8 cellular contexts compared by ENCODE assay signal in the genomic region with DNA sequence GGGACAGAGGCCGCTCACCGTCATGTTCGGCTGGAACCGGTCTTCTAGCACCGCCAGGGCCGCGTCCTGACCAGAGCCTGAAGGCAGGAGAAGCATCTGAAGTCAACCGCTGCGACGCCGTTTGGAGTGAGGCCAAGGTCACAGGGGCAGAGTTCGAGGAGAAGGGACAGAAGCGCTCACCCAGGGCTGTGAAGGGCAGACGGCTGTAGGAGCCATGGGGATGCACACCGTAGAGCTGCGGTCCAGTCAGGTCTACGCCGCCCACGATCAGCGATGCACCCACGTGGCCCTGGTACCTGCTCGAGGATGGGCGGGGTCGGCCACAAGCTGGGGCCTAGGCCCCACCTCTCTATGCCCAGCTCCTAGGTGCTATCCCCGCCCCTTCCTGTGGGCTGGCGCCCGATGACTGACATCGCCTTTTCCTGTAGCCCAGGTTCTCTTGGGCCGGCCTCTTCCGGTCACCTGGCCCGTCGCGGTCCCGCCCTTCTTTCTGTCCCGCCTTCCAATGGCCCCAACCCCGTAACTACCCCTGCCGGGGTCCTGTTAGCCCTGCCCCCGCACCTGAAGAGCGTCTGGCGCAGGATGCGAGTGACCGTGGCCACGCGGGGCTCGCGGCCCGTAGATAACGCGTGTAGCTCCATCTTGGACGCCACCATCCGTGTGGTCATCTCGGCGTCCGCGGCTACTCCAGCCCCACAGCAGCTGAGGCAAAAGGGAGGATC. TPM values are rescaled to one million over a fixed set of nuclear protein-coding genes. Genes with fewer than 3 reads are reported as not detected.
DNase-seq lines count a peak whose midpoint lies in the region; ATAC-seq and TF ChIP-seq lines count a peak whose summit lies in the region.

No MANE protein-coding gene starts in this region.

- H3K27ac Mint-ChIP-seq in CD4-positive, alpha-beta memory T cell, result peak overlapping the region; percentile 96 to 99 (median 98)
- H3K27ac Mint-ChIP-seq in activated CD4-positive, alpha-beta memory T cell treated with anti-CD3 and anti-CD28 coated beads, Interleukin-2, amount 10 ng/mL, durations not matched to agents 7 days and 5 days, result peak overlapping the region; percentile 97

- peak overlapping the region; percentile 96 to 100 (median 99) for H3K4me3 Mint-ChIP-seq in CD4-positive, alpha-beta memory T cell
- H3K4me3 Mint-ChIP-seq in activated CD4-positive, alpha-beta memory T cell treated with anti-CD3 and anti-CD28 coated beads, Interleukin-2, amount 10 ng/mL, durations not matched to agents 7 days and 5 days, result peak overlapping the region; percentile 100

- CTCF ChIA-PET in CD4-positive, alpha-beta memory T cell (lab: Charles Lee; ENCODE audit: partially characterized antibody), result interaction anchor here (0.5 to 3.3 kb wide), 14 partner anchors 9 to 1252 kb away, joined by 3 to 16 read pairs (median 4); a partner anchor contains a TSS
- CTCF ChIA-PET in activated CD4-positive, alpha-beta memory T cell treated with anti-CD3 and anti-CD28 coated beads, Interleukin-2, amount 10 ng/mL, durations not matched to agents 7 days and 5 days (lab: Charles Lee), result interaction anchor here (0.6 to 4.3 kb wide), 18 partner anchors 45 to 415 kb away, joined by 3 to 22 read pairs (median 4); a partner anchor contains a TSS

- H3K9me3 Mint-ChIP-seq in CD4-positive, alpha-beta memory T cell, result peaks cover 0 to 3% (median 0%) of the 10 kb centered on the region in 8 donors
- H3K9me3 Mint-ChIP-seq in activated CD4-positive, alpha-beta memory T cell treated with anti-CD3 and anti-CD28 coated beads, Interleukin-2, amount 10 ng/mL, durations not matched to agents 7 days and 5 days, result no peaks in the 10 kb centered on the region

- intact Hi-C loops in CD4-positive, alpha-beta memory T cell (cut with micrococcal nuclease), result loop anchor here (1.0 to 2.0 kb wide), 8 partner anchors 33 to 373 kb away; a partner anchor contains a TSS
- intact Hi-C loops in lower leg skin (cut with DNase I; ENCODE audit: low total_unique reads), result no loop called here

- H3K9ac ChIP-seq in duodenal mucosa (ENCODE audit: low read depth in 1 of 2, low read length in 2 of 2), result peak overlapping the region; percentile 89 to 99

- peaks cover 21 to 50% (median 40%) of the 10 kb centered on the region in 4 donors for H3K4me1 Mint-ChIP-seq in CD4-positive, alpha-beta memory T cell
- peaks cover 44% of the 10 kb centered on the region for H3K4me1 Mint-ChIP-seq in activated CD4-positive, alpha-beta memory T cell treated with anti-CD3 and anti-CD28 coated beads, Interleukin-2, amount 10 ng/mL, durations not matched to agents 7 days and 5 days

- peak; percentile 91 to 99 (median 95) for DNase-seq in CD4-positive, alpha-beta memory T cell
- DNase-seq in HK-2 (ENCODE audit: unreplicated experiment) (peak; percentile 98), NCI-H82 treated with DMSO at 0.1 percent for 48 hours (lab: John Stamatoyannopoulos, UW; ENCODE audit: unreplicated experiment) (peak; percentile 92), lower leg skin (ENCODE audit: low spot score in 2 of 2) (peak; percentile 96 to 99)
- peak; percentile 97 for DNase-seq in activated CD4-positive, alpha-beta memory T cell treated with anti-CD3 and anti-CD28 coated beads, Interleukin-2, amount 10 ng/mL, durations not matched to agents 7 days and 5 days
- DNase-seq in stimulated activated CD4-positive, alpha-beta T cell treated with anti-CD3 and anti-CD28 coated beads, Interleukin-4, amount 100 ng/mL, for 4 hours, result peak; percentile 91 to 96

- H3K27ac ChIP-seq in CD4-positive, alpha-beta memory T cell (ENCODE audit: low read depth, low read length), result peak overlapping the region; percentile 81
- peak overlapping the region; percentile 90 for H3K27ac ChIP-seq in duodenal mucosa (ENCODE audit: low read depth, low read length)

- ATAC-seq in GM19455 (IDR thresholded peaks at IDR 0.05; ENCODE audit: unreplicated experiment), result peak; percentile 84

- H3K36me3 Mint-ChIP-seq in CD4-positive, alpha-beta memory T cell, result peaks cover 15 to 40% of the 10 kb centered on the region in 2 donors
- H3K36me3 Mint-ChIP-seq in activated CD4-positive, alpha-beta memory T cell treated with anti-CD3 and anti-CD28 coated beads, Interleukin-2, amount 10 ng/mL, durations not matched to agents 7 days and 5 days (ENCODE audit: low read depth), result peaks cover 62% of the 10 kb centered on the region

- WGBS in lower leg skin, 2 donors, result 2% methylated on average over 42 of the region's 55 CpGs

- POLR2A ChIA-PET in CD4-positive, alpha-beta memory T cell (lab: Charles Lee; ENCODE audit: partially characterized antibody), result interaction anchor here (0.7 to 7.3 kb wide), 58 partner anchors 7 to 581 kb away, joined by 3 to 49 read pairs (median 6); a partner anchor contains a TSS
- POLR2A ChIA-PET in activated CD4-positive, alpha-beta memory T cell treated with anti-CD3 and anti-CD28 coated beads, Interleukin-2, amount 10 ng/mL, durations not matched to agents 7 days and 5 days (lab: Charles Lee), result interaction anchor here (0.6 to 5.2 kb wide), 55 partner anchors 10 to 691 kb away, joined by 3 to 42 read pairs (median 5); a partner anchor contains a TSS

- TF ChIP-seq CTCF in lower leg skin (IDR thresholded peaks at IDR 0.05), result no peak

- H3K4me3 ChIP-seq in CD4-positive, alpha-beta memory T cell (ENCODE audit: low read length in 2 of 2), result peak overlapping the region; percentile 81 to 98
- H3K4me3 ChIP-seq in duodenal mucosa (ENCODE audit: low read depth in 1 of 2, low read length in 2 of 2) (peak overlapping the region; percentile 91 to 98), lower leg skin (ENCODE audit: low read depth, poor library complexity, severe bottlenecking) (peak overlapping the region; percentile 71)

- H3K27me3 ChIP-seq in CD4-positive, alpha-beta memory T cell (ENCODE audit: insufficient read depth, low read length), result no peaks in the 10 kb centered on the region
- H3K27me3 ChIP-seq in duodenal mucosa (ENCODE audit: control insufficient read depth in 1 of 2, insufficient read depth in 2 of 2, low read length in 2 of 2), result no peaks in the 10 kb centered on the region

- H3K4me1 ChIP-seq in CD4-positive, alpha-beta memory T cell (ENCODE audit: insufficient read depth, low read length), result peaks cover 35% of the 10 kb centered on the region
- peaks cover 15 to 30% of the 10 kb centered on the region in 2 donors for H3K4me1 ChIP-seq in duodenal mucosa (ENCODE audit: control insufficient read depth in 1 of 2, insufficient read depth in 2 of 2, low read length in 2 of 2)

- H3K9me3 ChIP-seq in CD4-positive, alpha-beta memory T cell (ENCODE audit: control insufficient read depth in 1 of 2, low read length in 2 of 2), result no peaks in the 10 kb centered on the region
- H3K9me3 ChIP-seq in duodenal mucosa (ENCODE audit: control insufficient read depth in 1 of 2, low read length in 2 of 2), result no peaks in the 10 kb centered on the region

- TF ChIP-seq POLR2A in lower leg skin (IDR thresholded peaks at IDR 0.05), result peak in 1 of 2 donors; percentile 13

- H3K36me3 ChIP-seq in CD4-positive, alpha-beta memory T cell (ENCODE audit: insufficient read depth, low read length), result peaks cover 31% of the 10 kb centered on the region
- H3K36me3 ChIP-seq in duodenal mucosa (ENCODE audit: control insufficient read depth in 1 of 2, insufficient read depth in 2 of 2, low read length in 2 of 2), result peaks cover 27 to 34% of the 10 kb centered on the region in 2 donors

- H3K27me3 Mint-ChIP-seq in CD4-positive, alpha-beta memory T cell, result no peaks in the 10 kb centered on the region
- no peaks in the 10 kb centered on the region for H3K27me3 Mint-ChIP-seq in activated CD4-positive, alpha-beta memory T cell treated with anti-CD3 and anti-CD28 coated beads, Interleukin-2, amount 10 ng/mL, durations not matched to agents 7 days and 5 days

RNA-seq across cellular contexts. Expression of a gene that starts 1.1 kb away (rescaled TPM):
- total RNA-seq in CD4-positive, alpha-beta memory T cell, result 100 to 1,000 TPM; 147 to 152 TPM
- 100 to 1,000 TPM; 461 to 777 TPM for polyA plus RNA-seq in CD4-positive, alpha-beta memory T cell
- total RNA-seq in activated CD4-positive, alpha-beta memory T cell treated with anti-CD3 and anti-CD28 coated beads, Interleukin-2, amount 10 ng/mL, durations not matched to agents 7 days and 5 days, result 100 to 1,000 TPM; 236 to 241 TPM
- 10 to 100 TPM; 11.4 to 20.4 (median 17.8) TPM for total RNA-seq in lower leg skin

RNA-seq across cellular contexts. Expression of a gene that starts 3.9 kb away (rescaled TPM):
- total RNA-seq in CD4-positive, alpha-beta memory T cell, result 1 to 10 TPM; 5.1 to 8.6 TPM
- 1 to 10 TPM in 1 of 2 donors, under 1 TPM in 1; 0.41 to 1.8 TPM for polyA plus RNA-seq in CD4-positive, alpha-beta memory T cell
- total RNA-seq in activated CD4-positive, alpha-beta memory T cell treated with anti-CD3 and anti-CD28 coated beads, Interleukin-2, amount 10 ng/mL, durations not matched to agents 7 days and 5 days, result 1 to 10 TPM; 4.5 to 5.0 TPM
- total RNA-seq in lower leg skin, result 1 to 10 TPM in 1 of 4 donors, under 1 TPM in 1, not detected in 2; 0.84 to 1.7 TPM

RNA-seq across cellular contexts. Expression of a gene that starts 8.4 kb away (rescaled TPM):
- total RNA-seq in CD4-positive, alpha-beta memory T cell, result 10 to 100 TPM; 18.2 to 20.3 TPM
- polyA plus RNA-seq in CD4-positive, alpha-beta memory T cell, result 1 to 10 TPM in 1 of 2 donors, not detected in 1; 1.9 TPM
- 10 to 100 TPM; 10.7 to 14.8 TPM for total RNA-seq in activated CD4-positive, alpha-beta memory T cell treated with anti-CD3 and anti-CD28 coated beads, Interleukin-2, amount 10 ng/mL, durations not matched to agents 7 days and 5 days
- 10 to 100 TPM in 3 of 4 donors, 1 to 10 TPM in 1; 6.4 to 16.5 (median 12.1) TPM for total RNA-seq in lower leg skin

RNA-seq across cellular contexts. Expression of a gene that starts 32.9 kb away (rescaled TPM):
- total RNA-seq in CD4-positive, alpha-beta memory T cell, result 10 to 100 TPM; 33.2 to 33.5 TPM
- 1 to 10 TPM; 4.0 to 5.1 TPM for polyA plus RNA-seq in CD4-positive, alpha-beta memory T cell
- total RNA-seq in activated CD4-positive, alpha-beta memory T cell treated with anti-CD3 and anti-CD28 coated beads, Interleukin-2, amount 10 ng/mL, durations not matched to agents 7 days and 5 days, result 10 to 100 TPM; 37.9 to 40.0 TPM
- 10 to 100 TPM; 31.3 to 74.1 (median 50.9) TPM for total RNA-seq in lower leg skin

RNA-seq across cellular contexts. Expression of a gene that starts 42.5 kb away (rescaled TPM):
- 10 to 100 TPM; 22.3 to 25.1 TPM for total RNA-seq in CD4-positive, alpha-beta memory T cell
- polyA plus RNA-seq in CD4-positive, alpha-beta memory T cell, result 10 to 100 TPM; 19.4 to 25.3 TPM
- total RNA-seq in activated CD4-positive, alpha-beta memory T cell treated with anti-CD3 and anti-CD28 coated beads, Interleukin-2, amount 10 ng/mL, durations not matched to agents 7 days and 5 days, result 10 to 100 TPM; 19.0 TPM
- 10 to 100 TPM; 11.1 to 17.9 (median 14.4) TPM for total RNA-seq in lower leg skin

Comparison
In these comparisons a context has a peak if more than half of its experiments do, and no peak if none do; other contexts are left out.
1. Peak in every context shown above with its lines: DNase-seq, ATAC-seq, H3K4me3 ChIP-seq and H3K27ac ChIP-seq.
2. RNA of a gene that starts 1.1 kb away (total RNA-seq): 236 to 241 TPM in activated CD4-positive, alpha-beta memory T cell treated with anti-CD3 and anti-CD28 coated beads, Interleukin-2, amount 10 ng/mL, durations not matched to agents 7 days and 5 days and 147 to 152 TPM in CD4-positive, alpha-beta memory T cell; 11.4 to 20.4 TPM in lower leg skin; every median in the first group is over 4 times any median in the second.